In the genomic region with DNA sequence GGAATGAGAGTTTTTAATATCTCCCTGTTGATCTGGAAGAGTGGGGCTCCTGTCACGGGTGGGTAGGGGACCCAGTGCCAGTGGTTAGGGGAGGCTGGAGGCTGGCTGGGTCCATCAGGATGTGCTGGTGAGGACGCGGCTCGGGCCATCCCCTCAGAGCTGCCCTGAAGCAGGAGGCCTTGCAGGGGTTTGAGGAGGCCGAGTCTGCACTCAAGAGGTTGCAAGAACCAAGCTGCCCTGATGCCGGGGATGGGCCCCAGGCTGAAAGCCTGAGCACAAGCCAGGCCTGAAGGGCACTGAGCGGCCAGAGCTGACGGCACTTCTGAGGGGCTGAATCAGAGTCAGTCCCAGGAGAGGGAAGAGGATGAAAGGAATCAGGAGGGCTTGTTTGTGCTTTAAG, we compare ENCODE assay signal across 14 cellular contexts.
DNase-seq lines count a peak whose midpoint lies in the region; ATAC-seq and TF ChIP-seq lines count a peak whose summit lies in the region.
"Had no signal": no experiment of that assay in that cellular context is flagged by ENCODE, and none has a peak within 500 bp of the region (broad histone marks: within the 10 kb centered on the region; RNA-seq: fewer than 3 reads in every experiment).

No MANE protein-coding gene starts in this region.

- no peak overlapping the region for H4K8ac ChIP-seq in neuronal stem cell (ENCODE audit: low read depth, low read length)

- CTCF ChIA-PET in activated CD4-positive, alpha-beta T cell treated with anti-CD3 and anti-CD28 coated beads, Interleukin-2, amount 10 ng/mL, durations not matched to agents 7 days and 5 days (lab: Charles Lee): interaction anchor here (0.9 kb wide), 1 partner anchor 38 kb away, joined by 3 read pairs; no protein-coding TSS in a partner anchor

- no peak overlapping the region for H2BK5ac ChIP-seq in neuronal stem cell (ENCODE audit: low read length)

- H3K4me1 ChIP-seq in colonic mucosa (no peaks in the 10 kb centered on the region), neuronal stem cell (ENCODE audit: control insufficient read depth in 2 of 2, insufficient read depth in 1 of 2, low read depth in 1 of 2, low read length in 2 of 2) (peaks cover 11 to 30% of the 10 kb centered on the region in 2 donors), breast epithelium (no peaks in the 10 kb centered on the region)
- H3K4me1 ChIP-seq: Caco-2 had no signal

- DNase-seq in activated CD4-positive, alpha-beta T cell treated with anti-CD3 and anti-CD28 coated beads, Interleukin-2, amount 10 ng/mL, durations not matched to agents 7 days and 5 days: no peak
- no peak for DNase-seq in activated CD4-positive, alpha-beta T cell treated with anti-CD3 and anti-CD28 coated beads, Interleukin-2, amount 50 U/mL, for 1 hour
- DNase-seq in colonic mucosa (peak; percentile 12), neuronal stem cell (ENCODE audit: low spot score) (no peak), breast epithelium (ENCODE audit: low spot score in 2 of 2) (no peak), DMS114 treated with DMSO at 0.1 percent for 48 hours (lab: John Stamatoyannopoulos, UW; ENCODE audit: unreplicated experiment) (no peak)
- DNase-seq: Caco-2; CD8-positive, alpha-beta T cell; DMS53; IMR-90 had no signal

- TF ChIP-seq CTCF in colonic mucosa (IDR thresholded peaks at IDR 0.05): no peak
- no peak for TF ChIP-seq CTCF in breast epithelium (IDR thresholded peaks at IDR 0.05)

- H3K14ac ChIP-seq in neuronal stem cell (ENCODE audit: low read length): no peak overlapping the region

- no peaks in the 10 kb centered on the region for H3K79me1 ChIP-seq in neuronal stem cell (ENCODE audit: low read depth, low read length)

- H3K36me3 ChIP-seq in colonic mucosa (no peaks in the 10 kb centered on the region), neuronal stem cell (replicated peaks in 1 of 2; ENCODE audit: control insufficient read depth in 2 of 2, insufficient read depth in 2 of 2, low read length in 2 of 2) (no peaks in the 10 kb centered on the region), breast epithelium (no peaks in the 10 kb centered on the region)

- no peak overlapping the region for H2BK15ac ChIP-seq in neuronal stem cell (ENCODE audit: low read length)

- POLR2A ChIA-PET in activated CD4-positive, alpha-beta T cell treated with anti-CD3 and anti-CD28 coated beads, Interleukin-2, amount 10 ng/mL, durations not matched to agents 7 days and 5 days (lab: Charles Lee): no interaction called here

- no peak overlapping the region for H3K9ac ChIP-seq in colonic mucosa (ENCODE audit: low read depth in 2 of 2, low read length in 2 of 2)
- H3K9ac ChIP-seq in neuronal stem cell (ENCODE audit: low read depth, low read length, poor library complexity): no peak overlapping the region

- WGBS in neuronal stem cell (ENCODE audit: extremely low coverage in 2 of 2, insufficient read length in 2 of 2, insufficient replicate concordance in 1 of 2), 2 donors: no CpG with 5 or more reads among the region's 8 CpGs

- no peak overlapping the region for H3K23ac ChIP-seq in neuronal stem cell (ENCODE audit: low read depth, low read length, poor library complexity)

- no peak overlapping the region for H2BK12ac ChIP-seq in neuronal stem cell (ENCODE audit: low read length)

- H2AK5ac ChIP-seq in neuronal stem cell (ENCODE audit: low read depth, low read length): no peak overlapping the region

- no peak overlapping the region for H2AFZ ChIP-seq in neuronal stem cell (ENCODE audit: low read length)

- intact Hi-C loops in colonic mucosa (cut with DNase I) (no loop called here), breast epithelium (cut with DNase I; ENCODE audit: low total_unique reads) (no loop called here)

- H3K18ac ChIP-seq in neuronal stem cell (ENCODE audit: low read length): peak overlapping the region; percentile 21

- H3K27me3 Mint-ChIP-seq in activated CD4-positive, alpha-beta T cell treated with anti-CD3 and anti-CD28 coated beads, Interleukin-2, amount 10 ng/mL, durations not matched to agents 7 days and 5 days: no peaks in the 10 kb centered on the region

- H3K27ac Mint-ChIP-seq in activated CD4-positive, alpha-beta T cell treated with anti-CD3 and anti-CD28 coated beads, Interleukin-2, amount 10 ng/mL, durations not matched to agents 7 days and 5 days: peak overlapping the region; percentile 34
- H3K27ac Mint-ChIP-seq: CD8-positive, alpha-beta T cell had no signal

- H3K27ac ChIP-seq in colonic mucosa (no peak overlapping the region), neuronal stem cell (replicated peaks; ENCODE audit: low read length) (no peak overlapping the region), breast epithelium (no peak overlapping the region)
- H3K27ac ChIP-seq: 22Rv1 had no signal

- no peaks in the 10 kb centered on the region for H3K9me3 Mint-ChIP-seq in activated CD4-positive, alpha-beta T cell treated with anti-CD3 and anti-CD28 coated beads, Interleukin-2, amount 10 ng/mL, durations not matched to agents 7 days and 5 days
- H3K9me3 Mint-ChIP-seq: CD8-positive, alpha-beta T cell had no signal

- H3K27me3 ChIP-seq in colonic mucosa (no peaks in the 10 kb centered on the region), neuronal stem cell (ENCODE audit: control insufficient read depth in 3 of 3, insufficient read depth in 3 of 3, low read depth in 1 of 3, low read length in 3 of 3) (no peaks in the 10 kb centered on the region), breast epithelium (no peaks in the 10 kb centered on the region)

- TF ChIP-seq POLR2A in breast epithelium (IDR thresholded peaks at IDR 0.05): no peak

- peak overlapping the region; percentile 12 for H2BK120ac ChIP-seq in neuronal stem cell (ENCODE audit: low read depth, low read length)

- no peak for ATAC-seq in GM21825 (IDR thresholded peaks at IDR 0.05; ENCODE audit: unreplicated experiment)
- ATAC-seq: CD8-positive, alpha-beta T cell; HCT116 had no signal

- H3K4me3 ChIP-seq in colonic mucosa (no peak overlapping the region), neuronal stem cell (ENCODE audit: low read length in 2 of 2) (no peak overlapping the region), breast epithelium (no peak overlapping the region)

- H3K9me3 ChIP-seq in colonic mucosa (no peaks in the 10 kb centered on the region), neuronal stem cell (replicated peaks in 1 of 2; ENCODE audit: control insufficient read depth in 2 of 2, insufficient read depth in 1 of 2, low read depth in 1 of 2, low read length in 2 of 2) (no peaks in the 10 kb centered on the region), breast epithelium (no peaks in the 10 kb centered on the region)
- H3K9me3 ChIP-seq: Caco-2 had no signal

- H3K4me2 ChIP-seq in neuronal stem cell (ENCODE audit: insufficient read depth, low read length, poor library complexity, severe bottlenecking): no peak overlapping the region

- H3K4me1 Mint-ChIP-seq in activated CD4-positive, alpha-beta T cell treated with anti-CD3 and anti-CD28 coated beads, Interleukin-2, amount 10 ng/mL, durations not matched to agents 7 days and 5 days: peaks cover 18% of the 10 kb centered on the region
- H3K4me1 Mint-ChIP-seq: CD14-positive monocyte had no signal

- no peaks in the 10 kb centered on the region for H3K36me3 Mint-ChIP-seq in activated CD4-positive, alpha-beta T cell treated with anti-CD3 and anti-CD28 coated beads, Interleukin-2, amount 10 ng/mL, durations not matched to agents 7 days and 5 days (ENCODE audit: low read depth)
- H3K36me3 Mint-ChIP-seq: CD14-positive monocyte; CD8-positive, alpha-beta T cell had no signal

- H4K91ac ChIP-seq in neuronal stem cell (ENCODE audit: low read depth, low read length, poor library complexity): no peak overlapping the region

- no peak overlapping the region for H3K4ac ChIP-seq in neuronal stem cell (ENCODE audit: low read length)

- H3K4me3 Mint-ChIP-seq in activated CD4-positive, alpha-beta T cell treated with anti-CD3 and anti-CD28 coated beads, Interleukin-2, amount 10 ng/mL, durations not matched to agents 7 days and 5 days: no peak overlapping the region
- H3K4me3 Mint-ChIP-seq: CD14-positive monocyte; CD8-positive, alpha-beta T cell had no signal
